8 cellular contexts compared by ENCODE assay signal in the genomic region with DNA sequence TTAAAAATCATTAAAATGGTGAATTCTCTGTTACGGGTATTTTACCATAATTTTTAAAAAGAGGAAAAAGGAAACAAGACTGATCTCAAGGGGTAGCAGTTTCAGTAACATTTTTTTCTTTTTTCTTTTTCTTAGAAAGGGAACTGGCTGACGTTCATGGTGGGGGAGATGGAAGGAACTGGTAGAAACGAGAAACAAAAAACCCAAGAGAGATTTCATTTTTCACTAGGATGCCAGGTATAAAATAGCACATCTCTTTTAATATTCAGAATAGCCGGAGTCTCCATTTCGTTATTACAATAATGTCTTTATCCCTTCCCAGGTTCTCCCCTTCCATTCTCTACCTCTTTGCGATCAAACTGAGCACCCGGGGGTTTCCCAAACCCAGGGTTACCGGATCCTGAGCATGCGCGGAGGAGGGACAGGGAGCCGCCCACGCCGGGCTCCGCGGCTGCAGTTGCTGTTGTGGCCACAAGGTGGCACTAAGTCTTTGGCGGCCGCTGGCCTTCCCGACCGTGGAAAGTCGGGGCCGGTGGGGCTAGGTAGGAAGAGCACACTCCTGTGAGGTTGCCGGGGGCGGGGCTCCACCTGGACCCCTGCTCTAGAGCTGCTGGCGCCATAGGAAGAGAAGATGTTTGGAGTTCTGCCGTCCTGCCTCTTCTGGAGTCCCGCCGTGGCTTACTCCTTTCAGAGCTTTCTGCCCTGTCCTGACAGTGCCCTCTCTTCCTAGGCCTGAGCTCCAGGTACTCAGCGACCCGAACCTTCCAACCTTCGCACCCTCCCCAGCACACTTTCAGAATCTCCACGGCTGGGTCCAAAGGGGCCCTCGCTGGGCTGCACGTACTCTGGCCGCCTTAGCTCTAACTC.
A peak's percentile ranks its signal among the peaks of the same experiment; 100 is the strongest.
DNase-seq lines count a peak whose midpoint lies in the region; ATAC-seq and TF ChIP-seq lines count a peak whose summit lies in the region.

No MANE protein-coding gene starts in this region.

- no peak overlapping the region for H4K91ac ChIP-seq in IMR-90 (ENCODE audit: insufficient read depth, low read depth, low read length)

- no peaks in the 10 kb centered on the region for H3K9me3 Mint-ChIP-seq in activated naive CD8-positive, alpha-beta T cell treated with anti-CD3 and anti-CD28 coated beads for 36 hours

- no peak overlapping the region for H2AK5ac ChIP-seq in IMR-90 (ENCODE audit: low read depth, low read length)

- no peaks in the 10 kb centered on the region for H3K9me3 ChIP-seq in IMR-90 (ENCODE audit: control insufficient read depth, insufficient read depth, low read length)
- H3K9me3 ChIP-seq in heart left ventricle, result no peaks in the 10 kb centered on the region
- H3K9me3 ChIP-seq in tibial nerve, result no peaks in the 10 kb centered on the region

- no peaks in the 10 kb centered on the region for H3K36me3 Mint-ChIP-seq in activated naive CD8-positive, alpha-beta T cell treated with anti-CD3 and anti-CD28 coated beads for 36 hours

- POLR2A ChIA-PET in IMR-90 (lab: Charles Lee; ENCODE audit: unreplicated experiment), result no interaction called here

- peaks cover 5% of the 10 kb centered on the region for H3K27me3 Mint-ChIP-seq in activated naive CD8-positive, alpha-beta T cell treated with anti-CD3 and anti-CD28 coated beads for 36 hours

- no TSS peak for BruUV-seq in IMR-90 (replicated peaks; lab: Mats Ljungman, UMichigan)

- H3K23ac ChIP-seq in IMR-90 (ENCODE audit: low read depth, low read length), result no peak overlapping the region

- peak overlapping the region; percentile 80 for H2AFZ ChIP-seq in IMR-90 (replicated peaks; ENCODE audit: low read length, poor library complexity)

- no peak overlapping the region for H3K14ac ChIP-seq in IMR-90 (replicated peaks; ENCODE audit: low read depth, low read length)

- no peak overlapping the region for H2BK15ac ChIP-seq in IMR-90 (ENCODE audit: low read depth, low read length)

- peak overlapping the region; percentile 69; the same call in 1 of the 2 replicates for H3K4me2 ChIP-seq in IMR-90 (ENCODE audit: low read depth, low read length)

- no peaks in the 10 kb centered on the region for H3K4me1 ChIP-seq in IMR-90 (ENCODE audit: control insufficient read depth, insufficient read depth, low read length)
- peaks cover 0 to 11% (median 0%) of the 10 kb centered on the region in 12 donors for H3K4me1 ChIP-seq in heart left ventricle
- peaks cover 0 to 13% (median 1%) of the 10 kb centered on the region in 4 donors for H3K4me1 ChIP-seq in tibial nerve

- 84% methylated on average over 3 of the region's 34 CpGs; no CpG with 5 or more reads in 1 of the 2 experiments for WGBS in IMR-90 (ENCODE audit: extremely low coverage in 2 of 2, insufficient read length in 1 of 2), 2 experiments
- WGBS in heart left ventricle, 4 donors, result 20 to 24% (median 22%) methylated on average over 34 of the region's 34 CpGs
- 20 to 24% methylated on average over 34 of the region's 34 CpGs for WGBS in tibial nerve, 2 donors

- in situ Hi-C loops in IMR-90 (cut with MboI; ENCODE audit: low sequenced_read_pairs), result no loop called here

- no peak overlapping the region for H4K5ac ChIP-seq in IMR-90 (ENCODE audit: low read depth, low read length)

- H3K79me1 ChIP-seq in IMR-90 (ENCODE audit: low read depth in 1 of 2, low read length in 2 of 2), result no peaks in the 10 kb centered on the region

- no peak overlapping the region for H3K4ac ChIP-seq in IMR-90 (ENCODE audit: low read depth, low read length)

- TF ChIP-seq CTCF in IMR-90 (conservative IDR thresholded peaks at IDR 0.05; ENCODE audit: low read depth, low read length) (peak; percentile 97), heart left ventricle (IDR thresholded peaks at IDR 0.05) (peak; percentile 95 to 100 (median 98)), tibial nerve (IDR thresholded peaks at IDR 0.05) (peak; percentile 91 to 99 (median 92))

- H2BK120ac ChIP-seq in IMR-90 (ENCODE audit: low read depth, low read length), result no peak overlapping the region

- DNase-seq in Daoy (ENCODE audit: low read depth), result peak; percentile 87
- DNase-seq in IMR-90, result peak; percentile 47
- DNase-seq in SKM-1 treated with dmso at 0.1 percent for 144 hours (lab: John Stamatoyannopoulos, UW; ENCODE audit: unreplicated experiment), result peak; percentile 68
- DNase-seq in activated naive CD8-positive, alpha-beta T cell treated with anti-CD3 and anti-CD28 coated beads for 36 hours, result peak; percentile 89
- peak; percentile 69 to 87 (median 74) for DNase-seq in heart left ventricle
- peak; percentile 67 for DNase-seq in pons (ENCODE audit: low spot score)
- DNase-seq in tibial nerve (ENCODE audit: low spot score in 2 of 2), result peak; percentile 44 to 66

- dilution Hi-C loops in IMR-90 (cut with HindIII; ENCODE audit: low sequenced_read_pairs, unreplicated experiment), result no loop called here

- ATAC-seq in GM21717 (IDR thresholded peaks at IDR 0.05; ENCODE audit: unreplicated experiment) (peak; percentile 88), IMR-90 (ENCODE audit: low read depth) (peak; percentile 99), heart left ventricle (peak; percentile 78 to 94 (median 92))

- no peak overlapping the region for H3K27ac ChIP-seq in IMR-90 (ENCODE audit: insufficient read depth, low read length)
- peak overlapping the region in 1 of 12 donors; percentile 1 for H3K27ac ChIP-seq in heart left ventricle
- H3K27ac ChIP-seq in tibial nerve, result no peak overlapping the region

- no peak for TF ChIP-seq EP300 in tibial nerve (IDR thresholded peaks at IDR 0.05)

- no peaks in the 10 kb centered on the region for H3K9me1 ChIP-seq in IMR-90 (ENCODE audit: insufficient read depth, low read length)

- intact Hi-C loops in IMR-90 (cut with micrococcal nuclease), result loop anchor here (1.0 to 2.0 kb wide), 3 partner anchors 37 to 316 kb away; no protein-coding TSS in a partner anchor
- intact Hi-C loops in heart left ventricle (cut with DNase I), result loop anchor here (2.0 to 10.0 kb wide), 8 partner anchors 34 to 317 kb away; no protein-coding TSS in a partner anchor

- no peak overlapping the region for H3K18ac ChIP-seq in IMR-90 (ENCODE audit: low read depth, low read length)

- CTCF ChIA-PET in IMR-90 (lab: Yijun Ruan, JAX), result interaction anchor here (0.7 to 0.8 kb wide), 4 partner anchors 8 to 207 kb away, joined by 3 to 5 read pairs (median 3); no protein-coding TSS in a partner anchor

- H3K36me3 ChIP-seq in IMR-90 (ENCODE audit: control insufficient read depth, insufficient read depth, low read length), result no peaks in the 10 kb centered on the region
- no peaks in the 10 kb centered on the region for H3K36me3 ChIP-seq in heart left ventricle
- H3K36me3 ChIP-seq in tibial nerve, result no peaks in the 10 kb centered on the region

- peaks cover 5% of the 10 kb centered on the region for H3K4me1 Mint-ChIP-seq in activated naive CD8-positive, alpha-beta T cell treated with anti-CD3 and anti-CD28 coated beads for 36 hours

- TF ChIP-seq POLR2A in IMR-90 (IDR thresholded peaks at IDR 0.05; ENCODE audit: low read depth, low read length) (no peak), heart left ventricle (IDR thresholded peaks at IDR 0.05) (no peak), tibial nerve (IDR thresholded peaks at IDR 0.05) (no peak)

- no peaks in the 10 kb centered on the region for H4K20me1 ChIP-seq in IMR-90 (ENCODE audit: insufficient read depth, low read length)

- H3K27ac Mint-ChIP-seq in activated naive CD8-positive, alpha-beta T cell treated with anti-CD3 and anti-CD28 coated beads for 36 hours, result peak overlapping the region; percentile 87

- H2AK9ac ChIP-seq in IMR-90 (replicated peaks; ENCODE audit: low read depth, low read length, poor library complexity), result no peak overlapping the region

- TF ChIP-seq RAD21 in IMR-90 (IDR thresholded peaks at IDR 0.05; ENCODE audit: low read length), result peak; percentile 62

- no peak overlapping the region for H4K8ac ChIP-seq in IMR-90 (ENCODE audit: low read depth in 2 of 2, low read length in 2 of 2)

- H3K9ac ChIP-seq in IMR-90 (ENCODE audit: low read depth, low read length), result no peak overlapping the region

- no peak overlapping the region for H2BK5ac ChIP-seq in IMR-90 (ENCODE audit: low read depth, low read length, poor library complexity, severe bottlenecking)

- no peak overlapping the region for H2BK20ac ChIP-seq in IMR-90 (ENCODE audit: low read depth, low read length)

- peaks cover 5% of the 10 kb centered on the region for H3K27me3 ChIP-seq in IMR-90 (ENCODE audit: control insufficient read depth, insufficient read depth, low read length)
- no peaks in the 10 kb centered on the region for H3K27me3 ChIP-seq in heart left ventricle
- H3K27me3 ChIP-seq in tibial nerve, result no peaks in the 10 kb centered on the region

- peak overlapping the region; percentile 33 for H3K4me3 ChIP-seq in IMR-90 (ENCODE audit: insufficient read depth, low read depth, low read length)
- H3K4me3 ChIP-seq in heart left ventricle, result peak overlapping the region in 11 of 12 donors; percentile 0 to 53 (median 37)
- H3K4me3 ChIP-seq in tibial nerve, result peak overlapping the region; percentile 5 to 44 (median 29)

- H3K4me3 Mint-ChIP-seq in activated naive CD8-positive, alpha-beta T cell treated with anti-CD3 and anti-CD28 coated beads for 36 hours, result peak overlapping the region; percentile 72

- H3K56ac ChIP-seq in IMR-90 (ENCODE audit: extremely low read depth, insufficient read depth, low read length), result no peak overlapping the region

TF ChIP-seq in IMR-90, 13 proteins besides CTCF, POLR2A, EP300 and RAD21:
- TF ChIP-seq SMC3 (IDR thresholded peaks at IDR 0.05; ENCODE audit: low read depth, low read length), result peak; percentile 59
- no peak for TF ChIP-seq NFE2L2 (IDR thresholded peaks at IDR 0.05; ENCODE audit: low read depth, low read length)
